15 cellular contexts compared by ENCODE assay signal in genomic region chr6:167679791-167680604, GRCh38.
DNase-seq lines count a peak whose midpoint lies in the region; ATAC-seq and TF ChIP-seq lines count a peak whose summit lies in the region.
"Had no signal": no experiment of that assay in that cellular context is flagged by ENCODE, and none has a peak within 500 bp of the region (broad histone marks: within the 10 kb centered on the region; RNA-seq: fewer than 3 reads in every experiment).

No MANE protein-coding gene starts in this region.

- H3K4me3 Mint-ChIP-seq in GM23338: peak overlapping the region; percentile 40; the same call in 1 of the 3 replicates
- H3K4me3 Mint-ChIP-seq in glutamatergic neuron (ENCODE audit: unreplicated experiment): peak overlapping the region; percentile 70
- peak overlapping the region; percentile 86 for H3K4me3 Mint-ChIP-seq in nephron progenitor cell
- H3K4me3 Mint-ChIP-seq: CD4-positive, alpha-beta T cell had no signal

- intact Hi-C loops in sigmoid colon (cut with DNase I): no loop called here

- H3K4me3 ChIP-seq in GM23338 (peak overlapping the region; percentile 79; the same call in 1 of the 2 replicates), sigmoid colon (no peak overlapping the region), coronary artery (no peak overlapping the region)
- H3K4me3 ChIP-seq: K562 had no signal

- no peak for ATAC-seq in GM23338
- ATAC-seq: K562 had no signal

- TF ChIP-seq POLR2A in sigmoid colon (IDR thresholded peaks at IDR 0.05): no peak

- no peak for TF ChIP-seq EP300 in sigmoid colon (IDR thresholded peaks at IDR 0.05)

- no peaks in the 10 kb centered on the region for H3K9me2 ChIP-seq in GM23338 (ENCODE audit: insufficient read depth)

- H3F3A ChIP-seq in GM23338 (replicated peaks; ENCODE audit: low read depth): no peaks in the 10 kb centered on the region

- peak overlapping the region; percentile 96 for H3K4me2 ChIP-seq in GM23338

- peaks cover 51% of the 10 kb centered on the region for H3K4me1 Mint-ChIP-seq in GM23338
- peaks cover 52% of the 10 kb centered on the region for H3K4me1 Mint-ChIP-seq in glutamatergic neuron (ENCODE audit: low read depth, unreplicated experiment)
- peaks cover 82% of the 10 kb centered on the region for H3K4me1 Mint-ChIP-seq in nephron progenitor cell

- H3K27ac ChIP-seq in GM23338 (ENCODE audit: low read depth) (no peak overlapping the region), sigmoid colon (no peak overlapping the region), coronary artery (no peak overlapping the region)

- H3K79me2 ChIP-seq in GM23338 (replicated peaks; ENCODE audit: insufficient read depth): no peaks in the 10 kb centered on the region

- H3K9me3 Mint-ChIP-seq in GM23338: peaks cover 4% of the 10 kb centered on the region; the same call in 1 of the 3 replicates
- peaks cover 13% of the 10 kb centered on the region for H3K9me3 Mint-ChIP-seq in glutamatergic neuron (ENCODE audit: unreplicated experiment)
- H3K9me3 Mint-ChIP-seq in nephron progenitor cell: peaks cover 4% of the 10 kb centered on the region
- H3K9me3 Mint-ChIP-seq: CD4-positive, alpha-beta T cell had no signal

- H3K4me1 ChIP-seq in GM23338 (ENCODE audit: insufficient read depth) (peaks cover 25% of the 10 kb centered on the region), sigmoid colon (peaks cover 0 to 26% (median 23%) of the 10 kb centered on the region in 4 donors)

- whole genome bisulfite sequencing in sigmoid colon, 2 donors: 87 to 95% methylated on average over 15 of the region's 15 CpGs

- DNase-seq in GM23338 (ENCODE audit: low spot score): no peak
- DNase-seq in glutamatergic neuron: no peak
- DNase-seq in nephron progenitor cell: no peak
- peak; percentile 22 for DNase-seq in sigmoid colon
- no peak for DNase-seq in GM20000 (ENCODE audit: low spot score)
- DNase-seq in coronary artery (ENCODE audit: low spot score): no peak
- DNase-seq in stimulated activated CD4-positive, alpha-beta T cell treated with anti-CD3 and anti-CD28 coated beads, Interleukin-1b, Interleukin-23, amount 100 ng/mL, for 48 hours: no peak
- DNase-seq: ACHN; CD4-positive, alpha-beta T cell; H9; NCI-H187 treated with DMSO at 0.1 percent for 48 hours; NCI-H345; NCI-H526; SHP77 treated with DMSO at 0.1 percent for 48 hours had no signal

- TF ChIP-seq CTCF in GM23338 (conservative IDR thresholded peaks at IDR 0.05; ENCODE audit: low read depth in 2 of 2) (no peak), glutamatergic neuron (IDR thresholded peaks at IDR 0.05; ENCODE audit: partially characterized antibody, unreplicated experiment) (no peak), nephron progenitor cell (IDR thresholded peaks at IDR 0.05) (no peak), sigmoid colon (IDR thresholded peaks at IDR 0.05) (no peak), GM20000 (IDR thresholded peaks at IDR 0.05; ENCODE audit: extremely low read depth, missing control alignments) (no peak), coronary artery (IDR thresholded peaks at IDR 0.05) (no peak)

- H3K27me3 ChIP-seq in GM23338 (ENCODE audit: insufficient read depth) (peaks cover 19% of the 10 kb centered on the region; the same call in 1 of the 2 replicates), sigmoid colon (peaks cover 0 to 24% (median 14%) of the 10 kb centered on the region in 3 donors)

- H2AFZ ChIP-seq in GM23338: no peak overlapping the region

- H3K27ac Mint-ChIP-seq in GM23338 (no peak overlapping the region), glutamatergic neuron (ENCODE audit: unreplicated experiment) (peak overlapping the region; percentile 28), nephron progenitor cell (no peak overlapping the region)
- H3K27ac Mint-ChIP-seq: CD4-positive, alpha-beta T cell had no signal

- H3K27me3 Mint-ChIP-seq in GM23338 (ENCODE audit: insufficient read depth, low read depth, poor library complexity): peaks cover 36% of the 10 kb centered on the region
- H3K27me3 Mint-ChIP-seq in glutamatergic neuron (ENCODE audit: unreplicated experiment): peaks cover 10% of the 10 kb centered on the region
- H3K27me3 Mint-ChIP-seq in nephron progenitor cell (ENCODE audit: low read depth, poor library complexity): peaks cover 51% of the 10 kb centered on the region

- no peaks in the 10 kb centered on the region for H4K20me1 ChIP-seq in GM23338 (replicated peaks; ENCODE audit: insufficient read depth)

- peaks cover 5% of the 10 kb centered on the region; the same call in 1 of the 3 replicates for H3K36me3 Mint-ChIP-seq in GM23338 (ENCODE audit: low read depth)
- no peaks in the 10 kb centered on the region for H3K36me3 Mint-ChIP-seq in glutamatergic neuron (ENCODE audit: unreplicated experiment)
- H3K36me3 Mint-ChIP-seq in nephron progenitor cell (ENCODE audit: low read depth): no peaks in the 10 kb centered on the region

- no peaks in the 10 kb centered on the region for H3K9me3 ChIP-seq in sigmoid colon

- H3K36me3 ChIP-seq in GM23338 (ENCODE audit: insufficient read depth) (no peaks in the 10 kb centered on the region), sigmoid colon (no peaks in the 10 kb centered on the region)

TF ChIP-seq in GM23338, 12 proteins besides CTCF, POLR2A, EP300 and RAD21 (continues in another document):
- TF ChIP-seq JUNB (IDR thresholded peaks at IDR 0.05; ENCODE audit: unreplicated experiment) (no peak), ZNF331 (CRISPR knock-in tag; IDR thresholded peaks at IDR 0.05; ENCODE audit: low read depth) (no peak)
- TF ChIP-seq, protein P1, sequence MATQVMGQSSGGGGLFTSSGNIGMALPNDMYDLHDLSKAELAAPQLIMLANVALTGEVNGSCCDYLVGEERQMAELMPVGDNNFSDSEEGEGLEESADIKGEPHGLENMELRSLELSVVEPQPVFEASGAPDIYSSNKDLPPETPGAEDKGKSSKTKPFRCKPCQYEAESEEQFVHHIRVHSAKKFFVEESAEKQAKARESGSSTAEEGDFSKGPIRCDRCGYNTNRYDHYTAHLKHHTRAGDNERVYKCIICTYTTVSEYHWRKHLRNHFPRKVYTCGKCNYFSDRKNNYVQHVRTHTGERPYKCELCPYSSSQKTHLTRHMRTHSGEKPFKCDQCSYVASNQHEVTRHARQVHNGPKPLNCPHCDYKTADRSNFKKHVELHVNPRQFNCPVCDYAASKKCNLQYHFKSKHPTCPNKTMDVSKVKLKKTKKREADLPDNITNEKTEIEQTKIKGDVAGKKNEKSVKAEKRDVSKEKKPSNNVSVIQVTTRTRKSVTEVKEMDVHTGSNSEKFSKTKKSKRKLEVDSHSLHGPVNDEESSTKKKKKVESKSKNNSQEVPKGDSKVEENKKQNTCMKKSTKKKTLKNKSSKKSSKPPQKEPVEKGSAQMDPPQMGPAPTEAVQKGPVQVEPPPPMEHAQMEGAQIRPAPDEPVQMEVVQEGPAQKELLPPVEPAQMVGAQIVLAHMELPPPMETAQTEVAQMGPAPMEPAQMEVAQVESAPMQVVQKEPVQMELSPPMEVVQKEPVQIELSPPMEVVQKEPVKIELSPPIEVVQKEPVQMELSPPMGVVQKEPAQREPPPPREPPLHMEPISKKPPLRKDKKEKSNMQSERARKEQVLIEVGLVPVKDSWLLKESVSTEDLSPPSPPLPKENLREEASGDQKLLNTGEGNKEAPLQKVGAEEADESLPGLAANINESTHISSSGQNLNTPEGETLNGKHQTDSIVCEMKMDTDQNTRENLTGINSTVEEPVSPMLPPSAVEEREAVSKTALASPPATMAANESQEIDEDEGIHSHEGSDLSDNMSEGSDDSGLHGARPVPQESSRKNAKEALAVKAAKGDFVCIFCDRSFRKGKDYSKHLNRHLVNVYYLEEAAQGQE (IDR thresholded peaks at IDR 0.05; ENCODE audit: unreplicated experiment): no peak
